ENCODE assay signal across 8 cellular contexts in the genomic region with DNA sequence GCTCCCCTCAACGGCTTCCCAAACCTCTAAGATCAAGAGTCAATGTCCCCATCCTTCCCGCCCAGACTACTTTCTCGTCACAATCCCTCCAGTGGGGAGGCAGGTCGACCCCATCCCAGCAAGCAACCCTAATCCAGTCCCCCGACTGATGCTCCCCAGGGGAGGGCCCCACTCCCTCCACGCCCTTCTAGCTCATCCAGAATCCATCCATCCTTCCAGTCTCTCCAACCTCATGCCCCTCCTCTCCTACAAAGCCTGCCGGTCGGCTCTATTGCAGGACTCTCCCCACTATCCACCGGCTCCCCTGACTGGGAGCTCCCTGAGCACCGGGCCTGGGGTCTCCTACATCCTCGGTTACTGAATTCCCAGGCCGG. TPM values are rescaled to one million over a fixed set of nuclear protein-coding genes. Genes with fewer than 3 reads are reported as not detected.
DNase-seq lines count a peak whose midpoint lies in the region; ATAC-seq, FAIRE-seq and TF ChIP-seq lines count a peak whose summit lies in the region.

No MANE protein-coding gene starts in this region.

- no peak for TF ChIP-seq CTCF in MCF 10A (IDR thresholded peaks at IDR 0.05; ENCODE audit: unreplicated experiment)
- TF ChIP-seq CTCF in HepG2 (CRISPR knock-in tag; IDR thresholded peaks at IDR 0.05) = no peak
- TF ChIP-seq CTCF in suprapubic skin (IDR thresholded peaks at IDR 0.05) = no peak

- H3K9me3 ChIP-seq in HepG2 (ENCODE audit: low read length) (no peaks in the 10 kb centered on the region), suprapubic skin (no peaks in the 10 kb centered on the region)

- peaks cover 9% of the 10 kb centered on the region for H3K36me3 Mint-ChIP-seq in T-helper 2 cell treated with Interferon-gamma antibody and Interleukin-4, amounts not matched to agents 5 μg/mL and 100 μg/mL, for 36 hours (ENCODE audit: low read depth)
- H3K36me3 Mint-ChIP-seq in MCF 10A (ENCODE audit: insufficient read depth, unreplicated experiment) = no peaks in the 10 kb centered on the region

- no peak overlapping the region for H2AFZ ChIP-seq in HepG2 (ENCODE audit: low read length)

- peaks cover 9% of the 10 kb centered on the region for H3K4me1 Mint-ChIP-seq in T-helper 2 cell treated with Interferon-gamma antibody and Interleukin-4, amounts not matched to agents 5 μg/mL and 100 μg/mL, for 36 hours (ENCODE audit: low read depth)
- peaks cover 14% of the 10 kb centered on the region for H3K4me1 Mint-ChIP-seq in MCF 10A (ENCODE audit: insufficient read depth, unreplicated experiment)

- H3K9me3 Mint-ChIP-seq in T-helper 2 cell treated with Interferon-gamma antibody and Interleukin-4, amounts not matched to agents 5 μg/mL and 100 μg/mL, for 36 hours = peaks cover 8% of the 10 kb centered on the region
- no peaks in the 10 kb centered on the region for H3K9me3 Mint-ChIP-seq in MCF 10A (ENCODE audit: unreplicated experiment)

- no peak for ATAC-seq in HepG2

- FAIRE-seq in HepG2 (lab: Jason Lieb, UNC) = no peak

- H3K27ac Mint-ChIP-seq in T-helper 2 cell treated with Interferon-gamma antibody and Interleukin-4, amounts not matched to agents 5 μg/mL and 100 μg/mL, for 36 hours = no peak overlapping the region
- H3K27ac Mint-ChIP-seq in MCF 10A (ENCODE audit: low read depth, unreplicated experiment) = no peak overlapping the region

- DNase-seq in T-helper 2 cell treated with Interferon-gamma antibody and Interleukin-4, amounts not matched to agents 5 μg/mL and 100 μg/mL, for 36 hours (ENCODE audit: low spot score) = no peak
- DNase-seq in T-helper 2 cell = no peak
- DNase-seq in MCF 10A (ENCODE audit: unreplicated experiment) = no peak
- DNase-seq in HepG2 (ENCODE audit: low spot score) = no peak
- peak in 1 of 2 donors; percentile 56 for DNase-seq in suprapubic skin (ENCODE audit: low spot score in 2 of 2)
- no peak for DNase-seq in NCI-H146 treated with DMSO at 0.1 percent for 48 hours (lab: John Stamatoyannopoulos, UW; ENCODE audit: unreplicated experiment)
- no peak for DNase-seq in substantia nigra (lab: John Stamatoyannopoulos, UW)
- DNase-seq in SHP77 treated with DMSO at 0.1 percent for 48 hours (lab: John Stamatoyannopoulos, UW) = no peak

- CTCF ChIA-PET in MCF 10A (lab: Yijun Ruan, JAX) = interaction anchor here (0.6 to 1.1 kb wide), 3 partner anchors 13 to 205 kb away, joined by 3 to 5 read pairs (median 4); no protein-coding TSS in a partner anchor
- CTCF ChIA-PET in HepG2 (lab: Yijun Ruan, JAX; ENCODE audit: low intra/inter-chr PET ratio, low total read pairs) = no interaction called here

- intact Hi-C loops in MCF 10A (cut with micrococcal nuclease) = loop anchor here (2.0 kb wide), 1 partner anchor 53 kb away; no protein-coding TSS in a partner anchor
- intact Hi-C loops in HepG2 (cut with micrococcal nuclease; ENCODE audit: unreplicated experiment) = loop anchor here (5.0 kb wide), 1 partner anchor 52 kb away; no protein-coding TSS in a partner anchor

- H3K79me2 ChIP-seq in HepG2 (ENCODE audit: insufficient read depth, low read length) = no peaks in the 10 kb centered on the region

- TF ChIP-seq EP300 in HepG2 (IDR thresholded peaks at IDR 0.05; ENCODE audit: low read depth in 2 of 2, low read length in 2 of 2) (no peak), HepG2 (CRISPR knock-in tag; IDR thresholded peaks at IDR 0.05; ENCODE audit: borderline replicate concordance) (no peak), suprapubic skin (IDR thresholded peaks at IDR 0.05) (no peak)

- H3K27me3 Mint-ChIP-seq in T-helper 2 cell treated with Interferon-gamma antibody and Interleukin-4, amounts not matched to agents 5 μg/mL and 100 μg/mL, for 36 hours (ENCODE audit: low read depth) = peaks cover 45% of the 10 kb centered on the region
- no peaks in the 10 kb centered on the region for H3K27me3 Mint-ChIP-seq in MCF 10A (ENCODE audit: insufficient read depth, unreplicated experiment)

- TF ChIP-seq RAD21 in HepG2 (CRISPR knock-in tag; IDR thresholded peaks at IDR 0.05) = no peak

- POLR2A ChIA-PET in MCF 10A (lab: Yijun Ruan, JAX) = interaction anchor here (0.6 to 1.9 kb wide), 5 partner anchors 10 to 235 kb away, joined by 3 to 6 read pairs (median 3); a partner anchor contains a TSS
- POLR2A ChIA-PET in HepG2 (lab: Yijun Ruan, JAX) = no interaction called here

- peak overlapping the region; percentile 72 for H3K4me3 Mint-ChIP-seq in T-helper 2 cell treated with Interferon-gamma antibody and Interleukin-4, amounts not matched to agents 5 μg/mL and 100 μg/mL, for 36 hours
- peak overlapping the region; percentile 83 for H3K4me3 Mint-ChIP-seq in MCF 10A (ENCODE audit: unreplicated experiment)

- peaks cover 12 to 49% of the 10 kb centered on the region in 2 experiments for H3K27me3 ChIP-seq in HepG2 (ENCODE audit: control insufficient read depth in 1 of 2, insufficient read depth in 2 of 2, low read length in 2 of 2)
- peaks cover 20% of the 10 kb centered on the region for H3K27me3 ChIP-seq in suprapubic skin

- H3K4me3 ChIP-seq in HepG2 (replicated peaks in 1 of 3; ENCODE audit: insufficient read depth in 1 of 3, low read depth in 2 of 3, low read length in 3 of 3) (peak overlapping the region in 2 of 3 experiments; percentile 63 to 75; a peak in 3 of 6 replicates), suprapubic skin (peak overlapping the region; percentile 64)

- peak overlapping the region; percentile 85 for H3K4me2 ChIP-seq in HepG2 (ENCODE audit: low read depth, low read length)

- no peak overlapping the region for H3K9ac ChIP-seq in HepG2 (ENCODE audit: insufficient read depth, low read depth, low read length)

- H3K4me1 ChIP-seq in HepG2 (ENCODE audit: insufficient read depth, low read length) (peaks cover 19% of the 10 kb centered on the region), suprapubic skin (peaks cover 16% of the 10 kb centered on the region)

- H4K20me1 ChIP-seq in HepG2 (ENCODE audit: insufficient read depth, low read length) = no peaks in the 10 kb centered on the region

- no peaks in the 10 kb centered on the region for H3K36me3 ChIP-seq in HepG2 (replicated peaks in 1 of 2; ENCODE audit: control insufficient read depth in 1 of 2, insufficient read depth in 2 of 2, low read length in 2 of 2)
- no peaks in the 10 kb centered on the region for H3K36me3 ChIP-seq in suprapubic skin

- no TSS peak for BruUV-seq in MCF 10A (replicated peaks; lab: Mats Ljungman, UMichigan)
- BruUV-seq in HepG2 (replicated peaks; lab: Mats Ljungman, UMichigan) = no TSS peak

- WGBS in HepG2 (ENCODE audit: low lambda C conversion rate) = 21% methylated on average over 12 of the region's 12 CpGs
- WGBS in suprapubic skin = 35% methylated on average over 12 of the region's 12 CpGs

- H3K27ac ChIP-seq in HepG2 (ENCODE audit: extremely low read length, insufficient read depth, low read length) (no peak overlapping the region), suprapubic skin (peak overlapping the region; percentile 10), substantia nigra (ENCODE audit: low read depth, low read length, poor library complexity, severe bottlenecking) (no peak overlapping the region)

- in situ Hi-C loops in HepG2 (cut with HindIII; ENCODE audit: extremely low pct_ligation_motif_present, low pct_unique_long_range_greater_than_20kb) = no loop called here

- TF ChIP-seq POLR2A in HepG2 (IDR thresholded peaks at IDR 0.05; ENCODE audit: insufficient read depth in 1 of 2, low read depth in 2 of 2, low read length in 2 of 2) (no peak), suprapubic skin (IDR thresholded peaks at IDR 0.05) (no peak)

TF ChIP-seq in HepG2, 621 proteins besides CTCF, POLR2A, EP300 and RAD21 (continues in another document):
- TF ChIP-seq, protein P1, sequence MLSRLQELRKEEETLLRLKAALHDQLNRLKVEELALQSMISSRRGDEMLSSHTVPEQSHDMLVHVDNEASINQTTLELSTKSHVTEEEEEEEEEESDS (CRISPR knock-in tag; IDR thresholded peaks at IDR 0.05; ENCODE audit: borderline replicate concordance) = no peak

RNA-seq across cellular contexts. Expression of a gene that starts 1.3 kb away (rescaled TPM):
- total RNA-seq in MCF 10A (2022) (10.7 and 10.8 TPM in 2 replicates), HepG2 (2016; rRNA removed; fragmentation: Illumina TruSeq; extraction: Trizol) (0.09 TPM in 1 of 2 replicates, not detected in the other), suprapubic skin (1 to 10 TPM; 1.1 to 1.2 (median 1.2) TPM)
- not detected in 2 replicates for total RNA-seq in HepG2 (2016; cell fraction: cytosol; rRNA removed; fragmentation: Illumina TruSeq; extraction: Trizol; ENCODE audit: low read depth)
- total RNA-seq in HepG2 (2016; cell fraction: insoluble cytoplasmic fraction; rRNA removed; fragmentation: Illumina TruSeq; extraction: Trizol) = 0.15 TPM in 1 of 2 replicates, not detected in the other
- 0.07 and 0.12 TPM in 2 replicates for total RNA-seq in HepG2 (2016; cell fraction: membrane; rRNA removed; fragmentation: Illumina TruSeq; extraction: Trizol)
- 0.19 and 0.28 TPM in 2 replicates for total RNA-seq in HepG2 (2016; cell fraction: nucleus; rRNA removed; fragmentation: Illumina TruSeq; extraction: Trizol)
- 0.12 and 0.16 TPM in 2 replicates for polyA plus RNA-seq in HepG2 (2011; rRNA removed)
- polyA plus RNA-seq in HepG2 (2011; cell fraction: cytosol; rRNA removed) = 0.15 and 0.19 TPM in 2 replicates
- 1.6 and 1.8 TPM in 2 replicates for polyA plus RNA-seq in HepG2 (2011; cell fraction: nucleus; rRNA removed)
- 0.17 TPM in 1 of 2 replicates, not detected in the other for polyA plus RNA-seq in HepG2 (2012)
- 0.09 TPM in 1 of 2 replicates, not detected in the other for polyA plus RNA-seq in HepG2 (2016; cell fraction: cytosol; fragmentation: Illumina TruSeq; extraction: Trizol; ENCODE audit: low read depth)
- polyA plus RNA-seq in HepG2 (2016; cell fraction: insoluble cytoplasmic fraction; fragmentation: Illumina TruSeq; extraction: Trizol; ENCODE audit: low read depth) = 0.05 and 0.12 TPM in 2 replicates
- polyA plus RNA-seq in HepG2 (2016; cell fraction: membrane; fragmentation: Illumina TruSeq; extraction: Trizol; ENCODE audit: low read depth) = not detected in 2 replicates
- 0.16 and 0.21 TPM in 2 replicates for polyA plus RNA-seq in HepG2 (2016; cell fraction: nucleus; fragmentation: Illumina TruSeq; extraction: Trizol; ENCODE audit: insufficient read depth, low read depth)
- 0.32 and 0.68 TPM in 2 replicates for polyA minus RNA-seq in HepG2 (2011; rRNA and poly(A)+ RNA removed; ENCODE audit: low replicate concordance)
- polyA minus RNA-seq in HepG2 (2011; cell fraction: cytosol; rRNA and poly(A)+ RNA removed) = 0.18 and 0.20 TPM in 2 replicates
- 0.13 and 0.75 TPM in 2 replicates for polyA minus RNA-seq in HepG2 (2011; cell fraction: nucleus; rRNA and poly(A)+ RNA removed)
